ENCODE assay signal across 8 cellular contexts in the genomic region with DNA sequence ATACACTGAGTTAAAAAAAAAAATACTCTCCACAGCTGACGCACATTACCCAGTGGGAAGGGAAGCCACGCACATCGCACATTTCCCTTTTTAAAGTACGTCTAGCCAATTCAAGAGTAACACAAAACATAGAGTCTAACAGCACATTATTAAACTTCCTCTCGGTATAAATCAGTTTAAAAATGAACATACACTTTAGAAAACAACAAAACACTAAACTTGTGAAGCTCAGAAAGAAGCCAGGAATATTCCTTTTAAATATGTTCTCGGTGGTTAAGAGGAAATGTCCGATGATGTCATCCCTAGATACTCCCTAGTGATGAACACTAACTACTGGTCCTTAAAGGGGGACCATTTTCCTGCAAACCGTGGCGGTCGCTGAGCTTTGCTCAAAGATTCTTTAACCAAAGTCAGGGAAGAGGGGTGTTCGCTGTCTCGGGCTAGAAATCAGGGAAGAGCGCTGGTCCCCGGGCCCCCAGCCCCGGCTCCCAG. TPM values are rescaled to one million over a fixed set of nuclear protein-coding genes. Genes with fewer than 3 reads are reported as not detected.
DNase-seq lines count a peak whose midpoint lies in the region; ATAC-seq and TF ChIP-seq lines count a peak whose summit lies in the region.

No MANE protein-coding gene starts in this region.

- DNase-seq in stimulated activated CD8-positive, alpha-beta memory T cell treated with anti-CD3 and anti-CD28 coated beads, Interleukin-15, amount 100 ng/mL, for 24 hours (ENCODE audit: low read depth) = peak; percentile 0
- no peak for DNase-seq in stimulated activated CD8-positive, alpha-beta memory T cell treated with anti-CD3 and anti-CD28 coated beads, Interleukin-4, amount 100 ng/mL, for 48 hours
- peak; percentile 23 for DNase-seq in NCI-H1092 (lab: John Stamatoyannopoulos, UW)
- peak; percentile 59 for DNase-seq in activated CD4-positive, alpha-beta T cell treated with anti-CD3 and anti-CD28 coated beads, Interleukin-2, amount 10 ng/mL, durations not matched to agents 24 days and 14 days
- peak; percentile 42 for DNase-seq in fibroblast of the aortic adventitia (ENCODE audit: low read depth)
- no peak for DNase-seq in NCI-H128 (lab: John Stamatoyannopoulos, UW; ENCODE audit: unreplicated experiment)

- TF ChIP-seq CTCF in fibroblast of the aortic adventitia (IDR thresholded peaks at IDR 0.05; ENCODE audit: insufficient read depth, low read length) (no peak), neural cell (IDR thresholded peaks at IDR 0.05; ENCODE audit: poor library complexity, severe bottlenecking) (no peak)

- H3K27ac Mint-ChIP-seq in activated CD4-positive, alpha-beta T cell treated with anti-CD3 and anti-CD28 coated beads, Interleukin-2, amount 10 ng/mL, durations not matched to agents 24 days and 14 days = peak overlapping the region; percentile 92

- peaks cover 52% of the 10 kb centered on the region for H3K79me2 ChIP-seq in neural cell (replicated peaks; ENCODE audit: insufficient read depth, low read length)

- intact Hi-C loops in activated CD4-positive, alpha-beta T cell treated with anti-CD3 and anti-CD28 coated beads, Interleukin-2, amount 10 ng/mL, durations not matched to agents 24 days and 14 days (cut with micrococcal nuclease) = loop anchor here (5.0 kb wide), 1 partner anchor 155 kb away; a partner anchor contains a TSS

- no peaks in the 10 kb centered on the region for H3K9me3 ChIP-seq in neural cell (ENCODE audit: low read length)

- no peak for TF ChIP-seq RAD21 in neural cell (conservative IDR thresholded peaks at IDR 0.05)

- peaks cover 16% of the 10 kb centered on the region for H3K36me3 Mint-ChIP-seq in activated CD4-positive, alpha-beta T cell treated with anti-CD3 and anti-CD28 coated beads, Interleukin-2, amount 10 ng/mL, durations not matched to agents 24 days and 14 days (ENCODE audit: low read depth)

- peak overlapping the region; percentile 87 for H3K4me3 Mint-ChIP-seq in activated CD4-positive, alpha-beta T cell treated with anti-CD3 and anti-CD28 coated beads, Interleukin-2, amount 10 ng/mL, durations not matched to agents 24 days and 14 days

- peak; percentile 61 for ATAC-seq in HG02588 (IDR thresholded peaks at IDR 0.05; ENCODE audit: unreplicated experiment)

- H3K4me3 ChIP-seq in fibroblast of the aortic adventitia (ENCODE audit: low read depth, low read length) (peak overlapping the region; percentile 63), neural cell (ENCODE audit: low read length) (peak overlapping the region; percentile 82)

- H3K36me3 ChIP-seq in neural cell (ENCODE audit: insufficient read depth, low read length) = no peaks in the 10 kb centered on the region

- peak overlapping the region; percentile 97 for H3K9ac ChIP-seq in neural cell (ENCODE audit: low read length)

- peaks cover 14% of the 10 kb centered on the region for H3K9me3 Mint-ChIP-seq in activated CD4-positive, alpha-beta T cell treated with anti-CD3 and anti-CD28 coated beads, Interleukin-2, amount 10 ng/mL, durations not matched to agents 24 days and 14 days

- H2AFZ ChIP-seq in neural cell (ENCODE audit: low read depth, low read length) = peak overlapping the region; percentile 93

- peak overlapping the region; percentile 97 for H3K4me2 ChIP-seq in neural cell (ENCODE audit: low read length)

- H3F3A ChIP-seq in neural cell (ENCODE audit: insufficient read depth, low read length, poor library complexity, severe bottlenecking) = peaks cover 18% of the 10 kb centered on the region

- no peaks in the 10 kb centered on the region for H3K9me2 ChIP-seq in neural cell (ENCODE audit: insufficient read depth, low read length)

- no peaks in the 10 kb centered on the region for H4K20me1 ChIP-seq in neural cell (ENCODE audit: insufficient read depth)

- TF ChIP-seq EP300 in neural cell (conservative IDR thresholded peaks at IDR 0.05; ENCODE audit: poor library complexity, severe bottlenecking) = no peak

- peaks cover 20% of the 10 kb centered on the region for H3K27me3 Mint-ChIP-seq in activated CD4-positive, alpha-beta T cell treated with anti-CD3 and anti-CD28 coated beads, Interleukin-2, amount 10 ng/mL, durations not matched to agents 24 days and 14 days

- peaks cover 19% of the 10 kb centered on the region for H3K4me1 Mint-ChIP-seq in activated CD4-positive, alpha-beta T cell treated with anti-CD3 and anti-CD28 coated beads, Interleukin-2, amount 10 ng/mL, durations not matched to agents 24 days and 14 days

- H3K27me3 ChIP-seq in neural cell (ENCODE audit: insufficient read depth, low read depth, low read length) = no peaks in the 10 kb centered on the region

- H3K27ac ChIP-seq in neural cell (ENCODE audit: low read length) = peak overlapping the region; percentile 98

TF ChIP-seq in neural cell, 6 proteins besides CTCF, POLR2A, EP300 and RAD21:
- peak; percentile 51 for TF ChIP-seq MXI1 (conservative IDR thresholded peaks at IDR 0.05; ENCODE audit: poor library complexity, severe bottlenecking)
- no peak for TF ChIP-seq EZH2 (IDR thresholded peaks at IDR 0.05; ENCODE audit: borderline replicate concordance, insufficient read depth, low read length, poor library complexity, severe bottlenecking)
TF ChIP-seq in neural cell: peak in this region for 1.

RNA-seq across cellular contexts. Expression of a gene that starts 0.7 kb away (rescaled TPM):
- 24.2 and 27.5 TPM in 2 replicates for total RNA-seq in activated CD4-positive, alpha-beta T cell treated with anti-CD3 and anti-CD28 coated beads, Interleukin-2, amount 10 ng/mL, durations not matched to agents 24 days and 14 days
- total RNA-seq in fibroblast of the aortic adventitia (ENCODE audit: low replicate concordance) = 5.1 and 6.5 TPM in 2 replicates
- polyA plus RNA-seq in neural cell = 157 and 176 TPM in 2 replicates
- 212 and 280 TPM in 2 replicates for polyA minus RNA-seq in neural cell

RNA-seq across cellular contexts. Expression of a gene that starts 14.0 kb away (rescaled TPM):
- total RNA-seq in activated CD4-positive, alpha-beta T cell treated with anti-CD3 and anti-CD28 coated beads, Interleukin-2, amount 10 ng/mL, durations not matched to agents 24 days and 14 days = 0.07 TPM in 1 of 2 replicates, not detected in the other
- total RNA-seq in fibroblast of the aortic adventitia (ENCODE audit: low replicate concordance) = not detected in 2 replicates
- 0.54 and 0.69 TPM in 2 replicates for polyA plus RNA-seq in neural cell
- polyA minus RNA-seq in neural cell = 0.58 and 0.73 TPM in 2 replicates

RNA-seq across cellular contexts. Expression of a gene that starts 28.7 kb away (rescaled TPM):
- not detected in 2 replicates for total RNA-seq in activated CD4-positive, alpha-beta T cell treated with anti-CD3 and anti-CD28 coated beads, Interleukin-2, amount 10 ng/mL, durations not matched to agents 24 days and 14 days
- total RNA-seq in fibroblast of the aortic adventitia (ENCODE audit: low replicate concordance) = under 0.01 TPM in 1 of 2 replicates, not detected in the other
- 0.54 and 0.67 TPM in 2 replicates for polyA plus RNA-seq in neural cell
- polyA minus RNA-seq in neural cell = 0.69 and 0.73 TPM in 2 replicates

RNA-seq across cellular contexts. Expression of a gene that starts 56.6 kb away (rescaled TPM):
- not detected in 2 replicates for total RNA-seq in activated CD4-positive, alpha-beta T cell treated with anti-CD3 and anti-CD28 coated beads, Interleukin-2, amount 10 ng/mL, durations not matched to agents 24 days and 14 days
- not detected in 2 replicates for total RNA-seq in fibroblast of the aortic adventitia (ENCODE audit: low replicate concordance)
- 0.76 and 0.78 TPM in 2 replicates for polyA plus RNA-seq in neural cell
- polyA minus RNA-seq in neural cell = 0.73 TPM in 1 of 2 replicates, not detected in the other

Comparison
In these comparisons a context has a peak if more than half of its experiments do, and no peak if none do; other contexts are left out.
1. DNase-seq: peak in stimulated activated CD8-positive, alpha-beta memory T cell treated with anti-CD3 and anti-CD28 coated beads, Interleukin-15, amount 100 ng/mL, for 24 hours (single experiment), NCI-H1092 (single experiment), activated CD4-positive, alpha-beta T cell treated with anti-CD3 and anti-CD28 coated beads, Interleukin-2, amount 10 ng/mL, durations not matched to agents 24 days and 14 days (single experiment) and fibroblast of the aortic adventitia (single experiment); none in stimulated activated CD8-positive, alpha-beta memory T cell treated with anti-CD3 and anti-CD28 coated beads, Interleukin-4, amount 100 ng/mL, for 48 hours (single experiment) and NCI-H128 (single experiment).